Comparison of ENCODE assay signal across 8 cellular contexts in genomic region chr19:16184665-16185122, GRCh38. TPM values are rescaled to one million over a fixed set of nuclear protein-coding genes. Genes with fewer than 3 reads are reported as not detected.
DNase-seq lines count a peak whose midpoint lies in the region; TF ChIP-seq lines count a peak whose summit lies in the region.

No MANE protein-coding gene starts in this region.

- H3K9me2 ChIP-seq in DOHH2 (replicated peaks; ENCODE audit: control insufficient read depth, low read length) (no peaks in the 10 kb centered on the region), OCI-LY7 (ENCODE audit: insufficient read depth, low read length) (no peaks in the 10 kb centered on the region)

- H3K4me1 ChIP-seq in DOHH2 (ENCODE audit: control insufficient read depth, low read length) (peaks cover 34% of the 10 kb centered on the region), OCI-LY7 (ENCODE audit: insufficient read depth, low read length, poor library complexity, severe bottlenecking) (peaks cover 45% of the 10 kb centered on the region), parathyroid adenoma (no peaks in the 10 kb centered on the region)

- DNase-seq in OCI-LY7 (ENCODE audit: low spot score) (no peak), epithelial cell of prostate (ENCODE audit: low read depth, low spot score) (no peak), NCI-H2081 (lab: John Stamatoyannopoulos, UW) (no peak), HCEC 1CT (no peak), DMS79 treated with DMSO at 0.1 percent for 48 hours (lab: John Stamatoyannopoulos, UW) (no peak), CD1c-positive myeloid dendritic cell (ENCODE audit: extremely low spot score) (no peak)

- CTCF ChIA-PET in OCI-LY7 (lab: Charles Lee; ENCODE audit: unreplicated experiment) = interaction anchor here (0.6 to 0.9 kb wide), 3 partner anchors 13 to 114 kb away, joined by 3 to 6 read pairs (median 3); partner anchors contain the start of gene AP1M1

- 0 out of 2 replicates have a peak, but pooled peaks cover 4% of the 10 kb centered on the region for H3F3A ChIP-seq in DOHH2 (ENCODE audit: control insufficient read depth, insufficient read depth)

- no peak for TF ChIP-seq CTCF in DOHH2 (IDR thresholded peaks at IDR 0.05; ENCODE audit: low read depth, low read length, poor library complexity, severe bottlenecking)
- no peak for TF ChIP-seq CTCF in OCI-LY7 (conservative IDR thresholded peaks at IDR 0.05; ENCODE audit: low read length)
- no peak for TF ChIP-seq CTCF in parathyroid adenoma (IDR thresholded peaks at IDR 0.05)

- no peaks in the 10 kb centered on the region for H4K20me1 ChIP-seq in DOHH2 (ENCODE audit: control insufficient read depth, insufficient read depth, low read depth, low read length)
- H4K20me1 ChIP-seq in OCI-LY7 (ENCODE audit: insufficient read depth, low read length) = no peaks in the 10 kb centered on the region

- H3K27me3 ChIP-seq in DOHH2 (ENCODE audit: control insufficient read depth, low read length) = no peaks in the 10 kb centered on the region
- no peaks in the 10 kb centered on the region for H3K27me3 ChIP-seq in parathyroid adenoma (ENCODE audit: control insufficient read depth, insufficient read depth, low read length)

- intact Hi-C loops in OCI-LY7 (cut with micrococcal nuclease; ENCODE audit: unreplicated experiment) = loop anchor here (2.0 kb wide), 1 partner anchor 74 kb away; the partner anchor contains the start of gene RAB8A

- peaks cover 29% of the 10 kb centered on the region for H3K79me2 ChIP-seq in DOHH2 (ENCODE audit: control insufficient read depth, low read length)
- H3K79me2 ChIP-seq in OCI-LY7 (ENCODE audit: insufficient read depth, low read depth, low read length) = peaks cover 17% of the 10 kb centered on the region
- H3K79me2 ChIP-seq in parathyroid adenoma = peaks cover 23% of the 10 kb centered on the region

- BruUV-seq in OCI-LY7 (replicated peaks; lab: Mats Ljungman, UMichigan) = no TSS peak

- H3K4me2 ChIP-seq in DOHH2 (ENCODE audit: low read length) (peak overlapping the region; percentile 63), OCI-LY7 (ENCODE audit: low read length) (peak overlapping the region; percentile 58), parathyroid adenoma (ENCODE audit: low read length) (peak overlapping the region; percentile 91)

- H2AFZ ChIP-seq in OCI-LY7 (ENCODE audit: low read length) = peak overlapping the region; percentile 89; the same call in 1 of the 2 replicates
- peak overlapping the region; percentile 92 for H2AFZ ChIP-seq in parathyroid adenoma

- no peaks in the 10 kb centered on the region for H3K9me3 ChIP-seq in DOHH2 (ENCODE audit: control insufficient read depth, insufficient read depth, low read length)
- no peaks in the 10 kb centered on the region for H3K9me3 ChIP-seq in OCI-LY7 (ENCODE audit: low read length)
- H3K9me3 ChIP-seq in parathyroid adenoma (ENCODE audit: control insufficient read depth, low read length) = no peaks in the 10 kb centered on the region

- POLR2A ChIA-PET in OCI-LY7 (lab: Charles Lee) = interaction anchor here (0.6 to 1.9 kb wide), 8 partner anchors 10 to 174 kb away, joined by 3 to 13 read pairs (median 4); partner anchors contain the start of gene AP1M1

- H3K36me3 ChIP-seq in DOHH2 (ENCODE audit: control insufficient read depth, low read length) = peaks cover 29% of the 10 kb centered on the region
- H3K36me3 ChIP-seq in OCI-LY7 (ENCODE audit: insufficient read depth, low read length) = peaks cover 23% of the 10 kb centered on the region
- H3K36me3 ChIP-seq in parathyroid adenoma (ENCODE audit: control insufficient read depth, insufficient read depth, low read length) = no peaks in the 10 kb centered on the region

- no peak overlapping the region for H3K9ac ChIP-seq in parathyroid adenoma

- no peak overlapping the region for H3K27ac ChIP-seq in DOHH2 (ENCODE audit: low read depth, low read length)
- H3K27ac ChIP-seq in OCI-LY7 (ENCODE audit: low read depth, low read length, poor library complexity, severe bottlenecking) = peak overlapping the region; percentile 15
- H3K27ac ChIP-seq in epithelial cell of prostate = peak overlapping the region; percentile 29
- H3K27ac ChIP-seq in parathyroid adenoma = peak overlapping the region; percentile 4

- H3K4me3 ChIP-seq in DOHH2 (ENCODE audit: low read length) (peak overlapping the region; percentile 96), OCI-LY7 (ENCODE audit: low read depth, low read length, poor library complexity, severe bottlenecking) (peak overlapping the region; percentile 88), parathyroid adenoma (ENCODE audit: low read depth, low read length) (peak overlapping the region; percentile 99)

RNA-seq across cellular contexts. Expression of gene FAM32A, which starts 0.5 kb away (rescaled TPM):
- 71.0 and 104 TPM in 2 replicates for total RNA-seq in OCI-LY7 (2014; rRNA removed; shearing (Covaris generic))
- total RNA-seq in OCI-LY7 (2022) = 64.5 and 65.7 TPM in 2 replicates

RNA-seq across cellular contexts. Expression of gene CIB3, which starts 11.4 kb away (rescaled TPM):
- 5.4 TPM in 1 of 2 replicates, not detected in the other for total RNA-seq in OCI-LY7 (2014; rRNA removed; shearing (Covaris generic))
- not detected in 2 replicates for total RNA-seq in OCI-LY7 (2022)

RNA-seq across cellular contexts. Expression of gene AP1M1, which starts 13.0 kb away (rescaled TPM):
- 68.4 and 92.9 TPM in 2 replicates for total RNA-seq in OCI-LY7 (2014; rRNA removed; shearing (Covaris generic))
- total RNA-seq in OCI-LY7 (2022) = 94.6 and 104 TPM in 2 replicates

RNA-seq across cellular contexts. Expression of gene HSH2D, which starts 41.2 kb away (rescaled TPM):
- total RNA-seq in OCI-LY7 (2014; rRNA removed; shearing (Covaris generic)) = 52.4 and 57.6 TPM in 2 replicates
- 70.4 and 79.0 TPM in 2 replicates for total RNA-seq in OCI-LY7 (2022)
